In genomic region chr19:38713865-38714264, GRCh38 we compare ENCODE assay signal across 13 cellular contexts. TPM values are rescaled to one million over a fixed set of nuclear protein-coding genes. Genes with fewer than 3 reads are reported as not detected.
DNase-seq lines count a peak whose midpoint lies in the region; ATAC-seq and TF ChIP-seq lines count a peak whose summit lies in the region.
"Had no signal": no experiment of that assay in that cellular context is flagged by ENCODE, and none has a peak within 500 bp of the region (broad histone marks: within the 10 kb centered on the region; RNA-seq: fewer than 3 reads in every experiment).

No MANE protein-coding gene starts in this region.

- H3K4me1 Mint-ChIP-seq in nephron progenitor cell: peaks cover 27% of the 10 kb centered on the region
- H3K4me1 Mint-ChIP-seq in activated CD8-positive, alpha-beta memory T cell treated with anti-CD3 and anti-CD28 coated beads, Interleukin-2, amount 10 ng/mL, durations not matched to agents 7 days and 5 days: no peaks in the 10 kb centered on the region
- H3K4me1 Mint-ChIP-seq: CD4-positive, CD25-positive, alpha-beta regulatory T cell had no signal

- peaks cover 23% of the 10 kb centered on the region for H3K36me3 Mint-ChIP-seq in nephron progenitor cell (ENCODE audit: low read depth)
- peaks cover 40% of the 10 kb centered on the region for H3K36me3 Mint-ChIP-seq in activated CD8-positive, alpha-beta memory T cell treated with anti-CD3 and anti-CD28 coated beads, Interleukin-2, amount 10 ng/mL, durations not matched to agents 7 days and 5 days

- H3K4me3 ChIP-seq in duodenal mucosa (ENCODE audit: low read depth in 1 of 2, low read length in 2 of 2): no peak overlapping the region
- no peak overlapping the region for H3K4me3 ChIP-seq in tibial artery
- H3K4me3 ChIP-seq: hepatocyte had no signal

- H3K27me3 Mint-ChIP-seq in nephron progenitor cell (ENCODE audit: low read depth, poor library complexity): no peaks in the 10 kb centered on the region
- no peaks in the 10 kb centered on the region for H3K27me3 Mint-ChIP-seq in activated CD8-positive, alpha-beta memory T cell treated with anti-CD3 and anti-CD28 coated beads, Interleukin-2, amount 10 ng/mL, durations not matched to agents 7 days and 5 days
- H3K27me3 Mint-ChIP-seq: CD4-positive, CD25-positive, alpha-beta regulatory T cell had no signal

- peaks cover 64 to 96% of the 10 kb centered on the region in 2 donors for H3K36me3 ChIP-seq in duodenal mucosa (ENCODE audit: control insufficient read depth in 1 of 2, insufficient read depth in 2 of 2, low read length in 2 of 2)
- H3K36me3 ChIP-seq in tibial artery: peaks cover 70 to 82% (median 73%) of the 10 kb centered on the region in 3 donors

- no peaks in the 10 kb centered on the region for H3K9me3 ChIP-seq in duodenal mucosa (ENCODE audit: control insufficient read depth in 1 of 2, low read length in 2 of 2)
- no peaks in the 10 kb centered on the region for H3K9me3 ChIP-seq in tibial artery

- TF ChIP-seq CTCF in VCaP (conservative IDR thresholded peaks at IDR 0.05) (no peak), nephron progenitor cell (IDR thresholded peaks at IDR 0.05) (no peak), tibial artery (IDR thresholded peaks at IDR 0.05) (no peak)

- CTCF ChIA-PET in activated CD8-positive, alpha-beta memory T cell treated with anti-CD3 and anti-CD28 coated beads, Interleukin-2, amount 10 ng/mL, durations not matched to agents 7 days and 5 days (lab: Charles Lee): no interaction called here

- H3K27ac ChIP-seq in VCaP (peak overlapping the region; percentile 24), duodenal mucosa (ENCODE audit: low read depth, low read length) (peak overlapping the region; percentile 28), tibial artery (peak overlapping the region; percentile 91 to 94)
- H3K27ac ChIP-seq: hepatocyte had no signal

- ATAC-seq in GM19452 (IDR thresholded peaks at IDR 0.05; ENCODE audit: unreplicated experiment): no peak
- ATAC-seq in activated CD8-positive, alpha-beta memory T cell treated with anti-CD3 and anti-CD28 coated beads, Interleukin-2, amount 10 ng/mL, durations not matched to agents 7 days and 5 days: no peak
- ATAC-seq: activated T-cell treated with anti-CD3 and anti-CD28 coated beads, Interleukin-2, amount 50 U/mL, for 72 hours; HCT116 had no signal

- H3K4me3 Mint-ChIP-seq in nephron progenitor cell: no peak overlapping the region
- no peak overlapping the region for H3K4me3 Mint-ChIP-seq in activated CD8-positive, alpha-beta memory T cell treated with anti-CD3 and anti-CD28 coated beads, Interleukin-2, amount 10 ng/mL, durations not matched to agents 7 days and 5 days
- H3K4me3 Mint-ChIP-seq: activated T-cell treated with anti-CD3 and anti-CD28 coated beads, Interleukin-2, amount 50 U/mL, for 72 hours; CD4-positive, CD25-positive, alpha-beta regulatory T cell had no signal

- intact Hi-C loops in tibial artery (cut with DNase I; ENCODE audit: low total_unique reads): no loop called here

- H3K27me3 ChIP-seq in duodenal mucosa (ENCODE audit: control insufficient read depth in 1 of 2, insufficient read depth in 2 of 2, low read length in 2 of 2) (no peaks in the 10 kb centered on the region), tibial artery (no peaks in the 10 kb centered on the region)
- H3K27me3 ChIP-seq: hepatocyte had no signal

- DNase-seq in nephron progenitor cell (no peak), tibial artery (no peak), NCI-H345 treated with DMSO at 0.1 percent for 48 hours (lab: John Stamatoyannopoulos, UW; ENCODE audit: unreplicated experiment) (no peak)
- DNase-seq in activated CD8-positive, alpha-beta memory T cell treated with anti-CD3 and anti-CD28 coated beads, Interleukin-2, amount 10 ng/mL, durations not matched to agents 7 days and 5 days: no peak
- DNase-seq: activated T-cell treated with anti-CD3 and anti-CD28 coated beads, Interleukin-2, amount 50 U/mL, for 72 hours; CD4-positive, CD25-positive, alpha-beta regulatory T cell; stimulated activated CD4-positive, alpha-beta T cell treated with anti-CD3 and anti-CD28 coated beads, Interleukin-2, amount 100 ng/mL, for 48 hours had no signal

- peaks cover 0 to 8% of the 10 kb centered on the region in 2 donors for H3K4me1 ChIP-seq in duodenal mucosa (ENCODE audit: control insufficient read depth in 1 of 2, insufficient read depth in 2 of 2, low read length in 2 of 2)
- H3K4me1 ChIP-seq in tibial artery: peaks cover 4 to 92% (median 71%) of the 10 kb centered on the region in 4 donors

- H3K9me3 Mint-ChIP-seq in nephron progenitor cell: no peaks in the 10 kb centered on the region
- H3K9me3 Mint-ChIP-seq in activated CD8-positive, alpha-beta memory T cell treated with anti-CD3 and anti-CD28 coated beads, Interleukin-2, amount 10 ng/mL, durations not matched to agents 7 days and 5 days (ENCODE audit: low read depth): no peaks in the 10 kb centered on the region
- H3K9me3 Mint-ChIP-seq: activated T-cell treated with anti-CD3 and anti-CD28 coated beads, Interleukin-2, amount 50 U/mL, for 72 hours; CD4-positive, CD25-positive, alpha-beta regulatory T cell had no signal

- H3K27ac Mint-ChIP-seq in nephron progenitor cell: peak overlapping the region; percentile 91
- no peak overlapping the region for H3K27ac Mint-ChIP-seq in activated CD8-positive, alpha-beta memory T cell treated with anti-CD3 and anti-CD28 coated beads, Interleukin-2, amount 10 ng/mL, durations not matched to agents 7 days and 5 days
- H3K27ac Mint-ChIP-seq: activated T-cell treated with anti-CD3 and anti-CD28 coated beads, Interleukin-2, amount 50 U/mL, for 72 hours had no signal

- H3K9ac ChIP-seq in duodenal mucosa (ENCODE audit: low read depth in 1 of 2, low read length in 2 of 2): no peak overlapping the region

RNA-seq across cellular contexts. Expression of gene CAPN12, which starts 30.4 kb away (rescaled TPM):
- total RNA-seq in activated CD8-positive, alpha-beta memory T cell treated with anti-CD3 and anti-CD28 coated beads, Interleukin-2, amount 10 ng/mL, durations not matched to agents 7 days and 5 days: 10 to 100 TPM in 1 of 2 experiments, 1 to 10 TPM in 1; 8.4 to 17.5 TPM

RNA-seq across cellular contexts. Expression of gene LGALS7, which starts 59.5 kb away (rescaled TPM):
- total RNA-seq in activated CD8-positive, alpha-beta memory T cell treated with anti-CD3 and anti-CD28 coated beads, Interleukin-2, amount 10 ng/mL, durations not matched to agents 7 days and 5 days: not detected
- total RNA-seq: activated T-cell treated with anti-CD3 and anti-CD28 coated beads, Interleukin-2, amount 50 U/mL, for 72 hours; CD4-positive, CD25-positive, alpha-beta regulatory T cell; hepatocyte; lung microvascular endothelial cell had no signal

Comparison
In these comparisons a context has a peak if more than half of its experiments do, and no peak if none do; other contexts are left out.
1. H3K27ac ChIP-seq: peak in every context shown above with its lines; median percentile 92 in tibial artery; 28 in duodenal mucosa; 24 in VCaP.